1 cellular context compared by ENCODE assay signal in the genomic region with DNA sequence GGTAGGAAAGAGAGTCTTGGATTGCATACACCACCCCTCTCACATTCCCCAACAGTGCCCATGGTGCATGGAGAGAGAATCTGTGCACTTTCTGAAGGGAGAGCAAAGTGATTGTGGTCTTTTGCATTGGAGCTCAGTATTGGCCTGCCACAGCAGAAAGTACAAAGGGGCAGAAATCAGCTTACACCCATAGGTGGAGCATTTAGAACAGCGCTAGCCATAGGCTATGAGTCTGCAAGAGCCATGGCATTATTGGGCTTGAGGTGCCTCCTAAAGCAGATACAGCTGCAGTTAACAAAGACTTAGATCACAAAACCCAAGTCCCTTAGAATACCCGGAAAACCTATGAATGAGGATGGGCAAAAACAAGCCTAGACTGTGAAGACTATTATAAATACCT.
TF ChIP-seq lines count a peak whose summit lies in the region.

No MANE protein-coding gene starts in this region.

TF ChIP-seq in GM23338, 12 proteins besides CTCF, POLR2A, EP300 and RAD21 (continued from another document):
- TF ChIP-seq, protein P1, sequence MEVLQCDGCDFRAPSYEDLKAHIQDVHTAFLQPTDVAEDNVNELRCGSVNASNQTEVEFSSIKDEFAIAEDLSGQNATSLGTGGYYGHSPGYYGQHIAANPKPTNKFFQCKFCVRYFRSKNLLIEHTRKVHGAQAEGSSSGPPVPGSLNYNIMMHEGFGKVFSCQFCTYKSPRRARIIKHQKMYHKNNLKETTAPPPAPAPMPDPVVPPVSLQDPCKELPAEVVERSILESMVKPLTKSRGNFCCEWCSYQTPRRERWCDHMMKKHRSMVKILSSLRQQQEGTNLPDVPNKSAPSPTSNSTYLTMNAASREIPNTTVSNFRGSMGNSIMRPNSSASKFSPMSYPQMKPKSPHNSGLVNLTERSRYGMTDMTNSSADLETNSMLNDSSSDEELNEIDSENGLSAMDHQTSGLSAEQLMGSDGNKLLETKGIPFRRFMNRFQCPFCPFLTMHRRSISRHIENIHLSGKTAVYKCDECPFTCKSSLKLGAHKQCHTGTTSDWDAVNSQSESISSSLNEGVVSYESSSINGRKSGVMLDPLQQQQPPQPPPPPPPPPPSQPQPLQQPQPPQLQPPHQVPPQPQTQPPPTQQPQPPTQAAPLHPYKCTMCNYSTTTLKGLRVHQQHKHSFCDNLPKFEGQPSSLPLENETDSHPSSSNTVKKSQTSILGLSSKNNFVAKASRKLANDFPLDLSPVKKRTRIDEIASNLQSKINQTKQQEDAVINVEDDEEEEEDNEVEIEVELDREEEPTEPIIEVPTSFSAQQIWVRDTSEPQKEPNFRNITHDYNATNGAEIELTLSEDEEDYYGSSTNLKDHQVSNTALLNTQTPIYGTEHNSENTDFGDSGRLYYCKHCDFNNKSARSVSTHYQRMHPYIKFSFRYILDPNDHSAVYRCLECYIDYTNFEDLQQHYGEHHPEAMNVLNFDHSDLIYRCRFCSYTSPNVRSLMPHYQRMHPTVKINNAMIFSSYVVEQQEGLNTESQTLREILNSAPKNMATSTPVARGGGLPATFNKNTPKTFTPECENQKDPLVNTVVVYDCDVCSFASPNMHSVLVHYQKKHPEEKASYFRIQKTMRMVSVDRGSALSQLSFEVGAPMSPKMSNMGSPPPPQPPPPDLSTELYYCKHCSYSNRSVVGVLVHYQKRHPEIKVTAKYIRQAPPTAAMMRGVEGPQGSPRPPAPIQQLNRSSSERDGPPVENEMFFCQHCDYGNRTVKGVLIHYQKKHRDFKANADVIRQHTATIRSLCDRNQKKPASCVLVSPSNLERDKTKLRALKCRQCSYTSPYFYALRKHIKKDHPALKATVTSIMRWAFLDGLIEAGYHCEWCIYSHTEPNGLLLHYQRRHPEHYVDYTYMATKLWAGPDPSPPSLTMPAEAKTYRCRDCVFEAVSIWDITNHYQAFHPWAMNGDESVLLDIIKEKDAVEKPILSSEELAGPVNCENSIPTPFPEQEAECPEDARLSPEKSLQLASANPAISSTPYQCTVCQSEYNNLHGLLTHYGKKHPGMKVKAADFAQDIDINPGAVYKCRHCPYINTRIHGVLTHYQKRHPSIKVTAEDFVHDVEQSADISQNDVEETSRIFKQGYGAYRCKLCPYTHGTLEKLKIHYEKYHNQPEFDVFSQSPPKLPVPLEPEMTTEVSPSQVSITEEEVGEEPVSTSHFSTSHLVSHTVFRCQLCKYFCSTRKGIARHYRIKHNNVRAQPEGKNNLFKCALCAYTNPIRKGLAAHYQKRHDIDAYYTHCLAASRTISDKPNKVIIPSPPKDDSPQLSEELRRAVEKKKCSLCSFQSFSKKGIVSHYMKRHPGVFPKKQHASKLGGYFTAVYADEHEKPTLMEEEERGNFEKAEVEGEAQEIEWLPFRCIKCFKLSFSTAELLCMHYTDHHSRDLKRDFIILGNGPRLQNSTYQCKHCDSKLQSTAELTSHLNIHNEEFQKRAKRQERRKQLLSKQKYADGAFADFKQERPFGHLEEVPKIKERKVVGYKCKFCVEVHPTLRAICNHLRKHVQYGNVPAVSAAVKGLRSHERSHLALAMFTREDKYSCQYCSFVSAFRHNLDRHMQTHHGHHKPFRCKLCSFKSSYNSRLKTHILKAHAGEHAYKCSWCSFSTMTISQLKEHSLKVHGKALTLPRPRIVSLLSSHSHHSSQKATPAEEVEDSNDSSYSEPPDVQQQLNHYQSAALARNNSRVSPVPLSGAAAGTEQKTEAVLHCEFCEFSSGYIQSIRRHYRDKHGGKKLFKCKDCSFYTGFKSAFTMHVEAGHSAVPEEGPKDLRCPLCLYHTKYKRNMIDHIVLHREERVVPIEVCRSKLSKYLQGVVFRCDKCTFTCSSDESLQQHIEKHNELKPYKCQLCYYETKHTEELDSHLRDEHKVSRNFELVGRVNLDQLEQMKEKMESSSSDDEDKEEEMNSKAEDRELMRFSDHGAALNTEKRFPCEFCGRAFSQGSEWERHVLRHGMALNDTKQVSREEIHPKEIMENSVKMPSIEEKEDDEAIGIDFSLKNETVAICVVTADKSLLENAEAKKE (CRISPR knock-in tag; IDR thresholded peaks at IDR 0.05), result no peak
- no peak for TF ChIP-seq JUNB (IDR thresholded peaks at IDR 0.05; ENCODE audit: unreplicated experiment)
- TF ChIP-seq, protein P2, sequence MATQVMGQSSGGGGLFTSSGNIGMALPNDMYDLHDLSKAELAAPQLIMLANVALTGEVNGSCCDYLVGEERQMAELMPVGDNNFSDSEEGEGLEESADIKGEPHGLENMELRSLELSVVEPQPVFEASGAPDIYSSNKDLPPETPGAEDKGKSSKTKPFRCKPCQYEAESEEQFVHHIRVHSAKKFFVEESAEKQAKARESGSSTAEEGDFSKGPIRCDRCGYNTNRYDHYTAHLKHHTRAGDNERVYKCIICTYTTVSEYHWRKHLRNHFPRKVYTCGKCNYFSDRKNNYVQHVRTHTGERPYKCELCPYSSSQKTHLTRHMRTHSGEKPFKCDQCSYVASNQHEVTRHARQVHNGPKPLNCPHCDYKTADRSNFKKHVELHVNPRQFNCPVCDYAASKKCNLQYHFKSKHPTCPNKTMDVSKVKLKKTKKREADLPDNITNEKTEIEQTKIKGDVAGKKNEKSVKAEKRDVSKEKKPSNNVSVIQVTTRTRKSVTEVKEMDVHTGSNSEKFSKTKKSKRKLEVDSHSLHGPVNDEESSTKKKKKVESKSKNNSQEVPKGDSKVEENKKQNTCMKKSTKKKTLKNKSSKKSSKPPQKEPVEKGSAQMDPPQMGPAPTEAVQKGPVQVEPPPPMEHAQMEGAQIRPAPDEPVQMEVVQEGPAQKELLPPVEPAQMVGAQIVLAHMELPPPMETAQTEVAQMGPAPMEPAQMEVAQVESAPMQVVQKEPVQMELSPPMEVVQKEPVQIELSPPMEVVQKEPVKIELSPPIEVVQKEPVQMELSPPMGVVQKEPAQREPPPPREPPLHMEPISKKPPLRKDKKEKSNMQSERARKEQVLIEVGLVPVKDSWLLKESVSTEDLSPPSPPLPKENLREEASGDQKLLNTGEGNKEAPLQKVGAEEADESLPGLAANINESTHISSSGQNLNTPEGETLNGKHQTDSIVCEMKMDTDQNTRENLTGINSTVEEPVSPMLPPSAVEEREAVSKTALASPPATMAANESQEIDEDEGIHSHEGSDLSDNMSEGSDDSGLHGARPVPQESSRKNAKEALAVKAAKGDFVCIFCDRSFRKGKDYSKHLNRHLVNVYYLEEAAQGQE (IDR thresholded peaks at IDR 0.05; ENCODE audit: unreplicated experiment), result no peak
- TF ChIP-seq EZH2 (IDR thresholded peaks at IDR 0.05; ENCODE audit: low read depth, unreplicated experiment), result no peak
